Comparison of ENCODE assay signal across 18 cellular contexts in the genomic region with DNA sequence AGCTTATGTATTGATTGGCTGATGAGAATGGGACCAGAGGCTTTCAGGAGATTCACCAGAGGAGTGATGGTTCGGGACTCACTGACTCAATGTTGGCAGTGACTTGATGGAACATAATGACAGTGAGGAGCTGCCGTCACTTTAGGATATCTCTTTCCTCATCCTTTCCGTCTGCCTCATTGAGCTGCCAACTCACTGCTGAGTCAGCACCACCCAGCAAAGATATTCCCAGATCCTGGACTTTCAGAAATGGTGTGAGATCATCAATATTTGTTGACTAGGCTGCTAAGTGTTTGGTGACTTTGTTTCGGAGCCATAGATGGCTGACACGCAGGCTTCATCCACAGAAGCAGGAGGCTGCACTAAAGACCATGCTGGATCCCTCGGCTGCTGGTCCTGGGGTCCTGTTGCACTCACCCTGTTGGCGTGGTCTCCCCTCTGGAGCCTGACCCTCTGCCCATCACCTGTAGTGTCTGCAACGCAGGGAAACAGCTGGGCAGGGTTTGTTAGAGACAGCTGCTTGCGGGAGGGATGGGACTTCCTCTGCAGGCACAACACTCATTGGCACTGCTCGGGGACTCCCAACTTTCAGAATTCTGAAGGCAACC.
DNase-seq lines count a peak whose midpoint lies in the region; TF ChIP-seq lines count a peak whose summit lies in the region.
"Had no signal": no experiment of that assay in that cellular context is flagged by ENCODE, and none has a peak within 500 bp of the region (broad histone marks: within the 10 kb centered on the region; RNA-seq: fewer than 3 reads in every experiment).

No MANE protein-coding gene starts in this region.

- 75 to 90% (median 86%) methylated on average over 6 to 10 of the region's 10 CpGs for WGBS in stomach, 5 donors

- intact Hi-C loops in stomach (cut with DNase I; ENCODE audit: low total_unique reads) = no loop called here

- H3K9me3 ChIP-seq in stomach = no peaks in the 10 kb centered on the region
- H3K9me3 ChIP-seq: HAP-1, ovary had no signal

- peak; percentile 20 for DNase-seq in H7
- DNase-seq in M059J (ENCODE audit: low read depth) = peak; percentile 27
- DNase-seq in epithelial cell of esophagus (ENCODE audit: low read depth) = peak; percentile 49
- DNase-seq in stomach = peak; percentile 14
- DNase-seq in GF-D8 (lab: John Stamatoyannopoulos, UW) = no peak
- no peak for DNase-seq in SK-N-DZ (ENCODE audit: low spot score)
- DNase-seq in medulla oblongata (ENCODE audit: extremely low spot score) = no peak
- DNase-seq: activated CD8-positive, alpha-beta T cell treated with anti-CD3 and anti-CD28 coated beads for 36 hours; activated T-cell treated with anti-CD3 and anti-CD28 coated beads for 4 hours; CD4-positive, alpha-beta memory T cell; dermis blood vessel endothelial cell; DMS 273 treated with DMSO at 0.1 percent for 48 hours; NCI-H1436 treated with DMSO at 0.1 percent for 48 hours; NCI-H774; T-helper 17 cell; trophoblast cell had no signal

- TF ChIP-seq EP300 in stomach (IDR thresholded peaks at IDR 0.05) = no peak

- H3K36me3 ChIP-seq in H7 (replicated peaks; ENCODE audit: control insufficient read depth, insufficient read depth, low read length) (no peaks in the 10 kb centered on the region), stomach (no peaks in the 10 kb centered on the region)
- H3K36me3 ChIP-seq: HAP-1, ovary had no signal

- no peak overlapping the region for H3K27ac ChIP-seq in stomach
- H3K27ac ChIP-seq: ovary had no signal

- H3K4me3 ChIP-seq in H7 (ENCODE audit: insufficient read depth, low read depth, low read length) (no peak overlapping the region), epithelial cell of esophagus (ENCODE audit: low read length) (no peak overlapping the region), stomach (no peak overlapping the region)
- H3K4me3 ChIP-seq: HAP-1, ovary had no signal

- H3K27me3 ChIP-seq in H7 (ENCODE audit: control insufficient read depth, insufficient read depth, low read length) (no peaks in the 10 kb centered on the region), stomach (no peaks in the 10 kb centered on the region)
- H3K27me3 ChIP-seq: ovary had no signal

- no peaks in the 10 kb centered on the region for H3K4me1 ChIP-seq in stomach
- H3K4me1 ChIP-seq: HAP-1 had no signal

- no peak for TF ChIP-seq POLR2A in stomach (IDR thresholded peaks at IDR 0.05)

- no peak for TF ChIP-seq CTCF in epithelial cell of esophagus (IDR thresholded peaks at IDR 0.05; ENCODE audit: insufficient read depth, low read depth, low read length, missing control alignments)
- no peak for TF ChIP-seq CTCF in stomach (IDR thresholded peaks at IDR 0.05)

Comparison
In these comparisons a context has a peak if more than half of its experiments do, and no peak if none do; other contexts are left out.
1. DNase-seq: peak in H7 (single experiment), M059J (single experiment), epithelial cell of esophagus (single experiment) and stomach (single experiment); none in GF-D8 (single experiment), SK-N-DZ (single experiment) and medulla oblongata (single experiment).